In the genomic region with DNA sequence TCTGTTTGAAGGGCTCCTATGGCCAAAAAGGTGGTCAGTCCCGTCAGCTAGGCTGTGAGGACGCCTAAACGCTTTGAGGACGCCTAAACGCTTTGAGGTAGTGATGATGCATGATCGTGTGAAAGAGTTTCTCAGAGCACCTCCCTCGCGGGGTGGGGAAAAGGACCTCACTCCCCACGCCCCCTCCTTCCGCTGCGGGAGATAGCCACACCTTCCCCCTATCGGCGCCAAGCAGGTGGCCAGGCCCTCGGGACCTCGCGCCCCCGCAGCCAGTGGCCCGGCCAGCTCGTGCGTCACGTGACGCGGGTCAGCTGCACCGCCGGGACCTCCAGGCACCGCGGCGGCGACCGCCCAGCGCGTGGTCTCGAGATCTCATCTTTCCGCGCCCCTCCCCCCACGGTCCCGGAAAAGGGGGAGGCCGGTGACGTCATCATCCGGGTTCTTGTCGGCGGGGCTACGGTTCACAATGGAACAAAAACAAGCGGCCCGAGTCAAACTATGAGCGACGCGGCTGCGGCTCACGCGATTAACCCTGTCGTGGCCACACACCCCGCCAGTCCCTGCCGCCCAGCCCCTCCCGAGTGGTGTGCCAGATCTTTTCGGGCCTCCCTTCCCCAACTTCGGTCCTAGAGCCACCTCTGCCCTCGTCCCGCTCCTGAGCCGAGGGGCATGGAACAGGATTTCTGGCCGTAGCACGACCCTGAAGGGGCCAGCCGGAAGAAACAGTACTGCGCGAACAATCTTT, we compare ENCODE assay signal across 8 cellular contexts. TPM values are rescaled to one million over a fixed set of nuclear protein-coding genes. Genes with fewer than 3 reads are reported as not detected.
DNase-seq lines count a peak whose midpoint lies in the region; ATAC-seq, FAIRE-seq and TF ChIP-seq lines count a peak whose summit lies in the region.

No MANE protein-coding gene starts in this region.

- ATAC-seq in GM18909 (IDR thresholded peaks at IDR 0.05; ENCODE audit: poor library complexity, unreplicated experiment), result peak; percentile 72
- peak; percentile 63 for ATAC-seq in HG03159 (IDR thresholded peaks at IDR 0.05; ENCODE audit: unreplicated experiment)

- DNase-seq in AG08395 (ENCODE audit: low spot score) (peak; percentile 92), NCI-H2227 (lab: John Stamatoyannopoulos, UW; ENCODE audit: unreplicated experiment) (peak; percentile 99), bronchial epithelial cell (ENCODE audit: low read depth) (peak; percentile 85)

- peak; percentile 90 for FAIRE-seq in bronchial epithelial cell (lab: Jason Lieb, UNC)

- H3K36me3 ChIP-seq in bronchial epithelial cell (ENCODE audit: control insufficient read depth, insufficient read depth, low read length) (no peaks in the 10 kb centered on the region), iPS-20b (ENCODE audit: insufficient read depth, low read depth, low read length) (peaks cover 22% of the 10 kb centered on the region), skeletal muscle tissue (ENCODE audit: control insufficient read depth in 3 of 3, insufficient read depth in 3 of 3, low read length in 3 of 3) (no peaks in the 10 kb centered on the region)

- H3K4me3 ChIP-seq in WI38 (ENCODE audit: low read depth, low read length), result peak overlapping the region; percentile 91
- H3K4me3 ChIP-seq in bronchial epithelial cell (ENCODE audit: low read depth, low read length), result peak overlapping the region; percentile 86
- H3K4me3 ChIP-seq in iPS-20b (ENCODE audit: low read length), result peak overlapping the region; percentile 83
- H3K4me3 ChIP-seq in skeletal muscle tissue (ENCODE audit: low read length in 3 of 3), result peak overlapping the region; percentile 79 to 94 (median 85)

- no peak for TF ChIP-seq CTCF in WI38 (IDR thresholded peaks at IDR 0.05; ENCODE audit: low read depth, low read length)
- TF ChIP-seq CTCF in bronchial epithelial cell (IDR thresholded peaks at IDR 0.05; ENCODE audit: insufficient read depth, low read length, severe bottlenecking), result no peak

- H3K9ac ChIP-seq in iPS-20b (ENCODE audit: low read depth, low read length), result peak overlapping the region; percentile 99
- H3K9ac ChIP-seq in skeletal muscle tissue (ENCODE audit: low read depth in 1 of 3, low read length in 3 of 3), result peak overlapping the region; percentile 97 to 99 (median 98)

- H3K27ac ChIP-seq in iPS-20b (ENCODE audit: low read length) (peak overlapping the region; percentile 87), skeletal muscle tissue (ENCODE audit: low read depth, low read length) (peak overlapping the region; percentile 100)

- H3K27me3 ChIP-seq in bronchial epithelial cell (ENCODE audit: control insufficient read depth, insufficient read depth, low read length) (no peaks in the 10 kb centered on the region), iPS-20b (ENCODE audit: insufficient read depth, low read length) (no peaks in the 10 kb centered on the region), skeletal muscle tissue (ENCODE audit: control insufficient read depth in 3 of 3, insufficient read depth in 3 of 3, low read length in 3 of 3) (no peaks in the 10 kb centered on the region)

- H3K4me1 ChIP-seq in iPS-20b (ENCODE audit: insufficient read depth, low read length), result no peaks in the 10 kb centered on the region; the same call in 1 of the 2 replicates
- H3K4me1 ChIP-seq in skeletal muscle tissue (ENCODE audit: control insufficient read depth in 3 of 3, insufficient read depth in 3 of 3, low read length in 3 of 3), result no peaks in the 10 kb centered on the region

- H3K9me3 ChIP-seq in iPS-20b (ENCODE audit: insufficient read depth, low read depth, low read length) (no peaks in the 10 kb centered on the region), skeletal muscle tissue (ENCODE audit: control insufficient read depth in 3 of 3, low read length in 3 of 3) (no peaks in the 10 kb centered on the region)

RNA-seq across cellular contexts. Expression of gene USP9X, which starts 0.7 kb away (rescaled TPM):
- total RNA-seq in bronchial epithelial cell, result 53.2 and 118 TPM in 2 replicates
- 147 TPM for total RNA-seq in skeletal muscle tissue

Comparison
In these comparisons a context has a peak if more than half of its experiments do, and no peak if none do; other contexts are left out.
1. Peak in every context shown above with its lines: DNase-seq, ATAC-seq, H3K4me3 ChIP-seq and H3K27ac ChIP-seq.